Comparison of ENCODE assay signal across 8 cellular contexts in the genomic region with DNA sequence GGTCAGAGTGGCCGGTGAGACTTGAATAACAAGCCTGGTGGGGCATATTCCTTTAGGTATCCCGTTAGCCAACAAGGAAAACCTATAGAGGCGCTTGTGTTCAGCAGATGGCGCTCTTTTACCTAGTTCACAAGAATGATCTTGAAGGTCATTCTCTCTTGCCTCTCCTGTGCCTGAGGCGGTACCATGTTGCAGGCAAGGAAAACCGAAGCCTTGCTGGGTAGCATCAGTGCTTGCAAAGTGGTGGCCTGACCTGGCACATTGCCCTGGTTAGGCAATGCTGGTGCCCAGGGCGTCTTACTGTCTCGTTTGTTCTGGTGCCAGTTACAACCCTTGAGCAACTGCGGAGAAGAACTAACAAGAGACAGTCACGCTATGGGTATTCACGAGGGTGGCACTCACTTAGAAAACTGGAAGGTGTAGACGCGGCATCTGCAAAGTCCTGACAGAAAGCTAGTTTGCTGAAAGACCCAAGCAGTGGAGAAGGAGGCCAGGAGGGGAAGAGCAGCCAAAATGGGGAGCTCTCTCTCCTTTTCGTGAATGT. TPM values are rescaled to one million over a fixed set of nuclear protein-coding genes. Genes with fewer than 3 reads are reported as not detected.
DNase-seq lines count a peak whose midpoint lies in the region; ATAC-seq and TF ChIP-seq lines count a peak whose summit lies in the region.

No MANE protein-coding gene starts in this region.

- H2AFZ ChIP-seq in GM23248 = peak overlapping the region; percentile 58

- H3K4me1 ChIP-seq in GM23248 (ENCODE audit: insufficient read depth) = peaks cover 34% of the 10 kb centered on the region
- H3K4me1 ChIP-seq in stomach = peaks cover 0 to 11% (median 8%) of the 10 kb centered on the region in 4 donors

- no peaks in the 10 kb centered on the region for H3K27me3 Mint-ChIP-seq in mesothelial cell of epicardium (ENCODE audit: low read depth)

- H3K4me3 ChIP-seq in GM23248 (peak overlapping the region; percentile 55), stomach (no peak overlapping the region)

- peak overlapping the region; percentile 86 for H3K27ac ChIP-seq in GM23248
- H3K27ac ChIP-seq in stomach = peak overlapping the region in 3 of 5 donors; percentile 29 to 54 (median 47)

- H4K20me1 ChIP-seq in GM23248 (ENCODE audit: insufficient read depth) = no peaks in the 10 kb centered on the region

- peaks cover 28% of the 10 kb centered on the region for H3K4me1 Mint-ChIP-seq in mesothelial cell of epicardium

- H3K4me2 ChIP-seq in GM23248 (ENCODE audit: unreplicated experiment) = peak overlapping the region; percentile 43

- DNase-seq in AML-193 (lab: John Stamatoyannopoulos, UW) (peak; percentile 46 to 64), GM23248 (peak; percentile 94), NCI-H2227 treated with DMSO at 0.1 percent for 48 hours (lab: John Stamatoyannopoulos, UW) (peak; percentile 52), epidermal melanocyte (ENCODE audit: insufficient read length, low spot score) (peak; percentile 69), mesothelial cell of epicardium (ENCODE audit: low spot score in 2 of 2, unreplicated experiment in 2 of 2) (peak; percentile 24 to 58), stomach (peak; percentile 80)
- peak; percentile 43 to 55 for DNase-seq in activated CD4-positive, alpha-beta T cell treated with anti-CD3 and anti-CD28 coated beads, Interleukin-2, amount 50 U/mL, for 48 hours

- peak overlapping the region; percentile 71 for H3K27ac Mint-ChIP-seq in mesothelial cell of epicardium

- peaks cover 3% of the 10 kb centered on the region for H3K36me3 Mint-ChIP-seq in mesothelial cell of epicardium

- H3K79me2 ChIP-seq in GM23248 (ENCODE audit: insufficient read depth) = no peaks in the 10 kb centered on the region

- no peaks in the 10 kb centered on the region for H3K9me2 ChIP-seq in GM23248 (ENCODE audit: insufficient read depth)

- 28 to 29% methylated on average over 14 of the region's 14 CpGs for WGBS in GM23248 (ENCODE audit: low coverage in 1 of 2, low lambda C conversion rate in 2 of 2, missing lambda C conversion rate in 2 of 2), 2 experiments
- 47 to 55% (median 51%) methylated on average over 14 of the region's 14 CpGs for WGBS in stomach, 5 donors

- TF ChIP-seq EP300 in stomach (IDR thresholded peaks at IDR 0.05) = peak; percentile 12

- H3K36me3 ChIP-seq in GM23248 (ENCODE audit: low read depth) (no peaks in the 10 kb centered on the region), stomach (no peaks in the 10 kb centered on the region)

- no peak overlapping the region for H3K4me3 Mint-ChIP-seq in mesothelial cell of epicardium

- ATAC-seq in HG02759 (IDR thresholded peaks at IDR 0.05; ENCODE audit: unreplicated experiment) = no peak

- in situ Hi-C loops in GM23248 (cut with MboI) = loop anchor here (25.0 kb wide), 1 partner anchor 229 kb away; no protein-coding TSS in a partner anchor

- H3K9me3 ChIP-seq in GM23248 (ENCODE audit: low read depth) = no peaks in the 10 kb centered on the region
- H3K9me3 ChIP-seq in stomach = no peaks in the 10 kb centered on the region

- peak; percentile 28 for TF ChIP-seq CTCF in mesothelial cell of epicardium (IDR thresholded peaks at IDR 0.05; ENCODE audit: unreplicated experiment)
- peak in 5 of 7 experiments; percentile 40 to 79 (median 73) for TF ChIP-seq CTCF in stomach (IDR thresholded peaks at IDR 0.05)

- no peak for TF ChIP-seq POLR2A in stomach (IDR thresholded peaks at IDR 0.05)

- intact Hi-C loops in stomach (cut with DNase I; ENCODE audit: low total_unique reads) = loop anchor here (10.0 kb wide), 1 partner anchor 342 kb away; no protein-coding TSS in a partner anchor

- peaks cover 30% of the 10 kb centered on the region for H3F3A ChIP-seq in GM23248 (ENCODE audit: insufficient read depth)

- H3K27me3 ChIP-seq in GM23248 (replicated peaks; ENCODE audit: insufficient read depth) = no peaks in the 10 kb centered on the region
- no peaks in the 10 kb centered on the region for H3K27me3 ChIP-seq in stomach

- H3K9me3 Mint-ChIP-seq in mesothelial cell of epicardium = no peaks in the 10 kb centered on the region

- peak overlapping the region; percentile 76 for H3K9ac ChIP-seq in GM23248

RNA-seq across cellular contexts. Expression of a gene that starts 56.7 kb away (rescaled TPM):
- total RNA-seq in GM23248 (2014; rRNA removed; shearing (Covaris generic)) = 90.0 and 90.5 TPM in 2 replicates
- polyA plus RNA-seq in GM23248 (2016; fragmentation: Nextera tagmentation; extraction: Ambion mirVana) (118 and 120 TPM in 2 replicates), stomach (10 to 100 TPM; 73.9 to 88.0 (median 82.0) TPM)
- total RNA-seq in mesothelial cell of epicardium (56.3 to 63.0 TPM (median 61.4 TPM) in 3 replicates), stomach (100 to 1,000 TPM in 4 of 5 donors, 10 to 100 TPM in 1; 89.7 to 407 (median 153) TPM)

Comparison
In these comparisons a context has a peak if more than half of its experiments do, and no peak if none do; other contexts are left out.
1. DNase-seq: peak in every context shown above with its lines; median percentile 94 in GM23248; 80 in stomach; 69 in epidermal melanocyte; 55 in AML-193; 52 in NCI-H2227 treated with DMSO at 0.1 percent for 48 hours; 49 in activated CD4-positive, alpha-beta T cell treated with anti-CD3 and anti-CD28 coated beads, Interleukin-2, amount 50 U/mL, for 48 hours; 41 in mesothelial cell of epicardium.